ENCODE assay signal across 33 cellular contexts in the genomic region with DNA sequence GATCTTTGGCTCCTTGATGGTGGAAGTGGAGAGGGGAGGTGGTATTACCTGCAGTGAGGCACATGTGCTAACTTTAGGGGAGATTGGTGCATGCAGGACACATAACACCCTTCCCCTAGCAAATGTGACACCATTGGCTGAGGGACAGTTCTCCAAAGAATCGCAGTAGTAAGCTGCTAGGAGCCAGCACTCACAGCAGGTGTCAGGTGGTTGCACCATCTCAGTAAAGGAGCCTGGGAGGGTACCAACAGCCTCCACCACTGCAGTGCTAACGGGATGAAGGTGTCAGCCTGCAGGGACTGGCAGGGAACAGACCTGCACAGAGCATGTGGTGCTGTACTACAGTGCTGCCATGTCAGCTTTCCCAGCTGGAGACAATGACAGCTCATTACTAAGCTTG.
"Had no signal": no experiment of that assay in that cellular context is flagged by ENCODE, and none has a peak within 500 bp of the region (broad histone marks: within the 10 kb centered on the region; RNA-seq: fewer than 3 reads in every experiment).

No MANE protein-coding gene starts in this region.

- H3K27me3 ChIP-seq: adrenal gland, body of pancreas, brain microvascular endothelial cell, breast epithelium had no signal

- H3K4me3 Mint-ChIP-seq: activated B cell treated with CpG ODN at 0.5 μM for 24 hours; activated CD4-positive, alpha-beta memory T cell treated with anti-CD3 and anti-CD28 coated beads for 36 hours; activated CD4-positive, alpha-beta T cell treated with anti-CD3 and anti-CD28 coated beads for 36 hours; activated CD8-positive, alpha-beta T cell treated with anti-CD3 and anti-CD28 coated beads for 36 hours; activated naive CD4-positive, alpha-beta T cell treated with anti-CD3 and anti-CD28 coated beads for 36 hours; activated naive CD8-positive, alpha-beta T cell treated with anti-CD3 and anti-CD28 coated beads for 36 hours; activated T-cell treated with anti-CD3 and anti-CD28 coated beads, Interleukin-2, amount 50 U/mL, for 4 hours; activated T-cell treated with anti-CD3 and anti-CD28 coated beads, Interleukin-2, amount 50 U/mL, for 72 hours; activated T-helper 1 cell treated with anti-CD3 and anti-CD28 coated beads, Interleukin-12 subunit alpha, Interleukin-12 subunit beta, Interleukin-2, Interleukin-4 antibody, amounts not matched to agents 30 ng/mL and 10 ng/mL and 1 ng/mL, durations not matched to agents 14 hours and 24 hours and 36 hours; activated T-helper 17 cell treated with anti-CD3 and anti-CD28 coated beads, Interleukin-2, amount 50 U/mL, for 72 hours; T-cell; T-helper 17 cell had no signal

- H3K4me3 ChIP-seq: adrenal gland, body of pancreas, breast epithelium had no signal

- ATAC-seq: activated CD4-positive, alpha-beta T cell treated with anti-CD3 and anti-CD28 coated beads for 36 hours; activated CD8-positive, alpha-beta T cell treated with anti-CD3 and anti-CD28 coated beads for 36 hours; activated naive CD4-positive, alpha-beta T cell treated with anti-CD3 and anti-CD28 coated beads, Interleukin-2, amount 50 U/mL, for 72 hours; activated T-cell treated with anti-CD3 and anti-CD28 coated beads, Interleukin-2, amount 50 U/mL, for 4 hours; activated T-cell treated with anti-CD3 and anti-CD28 coated beads, Interleukin-2, amount 50 U/mL, for 72 hours; activated T-helper 17 cell treated with anti-CD3 and anti-CD28 coated beads, Interleukin-2, amount 50 U/mL, for 72 hours; body of pancreas; T-cell; T-helper 17 cell had no signal

- H3K27ac ChIP-seq: adrenal gland, body of pancreas, brain microvascular endothelial cell, breast epithelium, VCaP had no signal

- H3K27ac Mint-ChIP-seq: activated B cell treated with CpG ODN at 0.5 μM for 24 hours; activated CD4-positive, alpha-beta memory T cell treated with anti-CD3 and anti-CD28 coated beads for 36 hours; activated CD4-positive, alpha-beta T cell treated with anti-CD3 and anti-CD28 coated beads for 36 hours; activated CD8-positive, alpha-beta T cell treated with anti-CD3 and anti-CD28 coated beads for 36 hours; activated naive CD4-positive, alpha-beta T cell treated with anti-CD3 and anti-CD28 coated beads for 36 hours; activated naive CD4-positive, alpha-beta T cell treated with anti-CD3 and anti-CD28 coated beads, Interleukin-2, amount 50 U/mL, for 72 hours; activated naive CD8-positive, alpha-beta T cell treated with anti-CD3 and anti-CD28 coated beads for 36 hours; activated T-cell treated with anti-CD3 and anti-CD28 coated beads, Interleukin-2, amount 50 U/mL, for 72 hours; activated T-helper 1 cell treated with anti-CD3 and anti-CD28 coated beads, Interleukin-12 subunit alpha, Interleukin-12 subunit beta, Interleukin-2, Interleukin-4 antibody, amounts not matched to agents 30 ng/mL and 10 ng/mL and 1 ng/mL, durations not matched to agents 14 hours and 24 hours and 36 hours; activated T-helper 17 cell treated with anti-CD3 and anti-CD28 coated beads, Interleukin-2, amount 50 U/mL, for 72 hours; T-cell; T-helper 17 cell had no signal

- H3K4me1 Mint-ChIP-seq: activated B cell treated with CpG ODN at 0.5 μM for 24 hours; activated CD4-positive, alpha-beta T cell treated with anti-CD3 and anti-CD28 coated beads for 36 hours; activated T-helper 17 cell treated with anti-CD3 and anti-CD28 coated beads, Interleukin-2, amount 50 U/mL, for 72 hours; T-cell; T-helper 17 cell had no signal

- H3K9me3 ChIP-seq: adrenal gland, body of pancreas, breast epithelium had no signal

- H3K36me3 ChIP-seq: adrenal gland, brain microvascular endothelial cell, breast epithelium had no signal

- H3K4me1 ChIP-seq: adrenal gland, body of pancreas, breast epithelium had no signal

- DNase-seq: activated B cell treated with CpG ODN at 0.5 μM for 24 hours; activated CD4-positive, alpha-beta memory T cell treated with anti-CD3 and anti-CD28 coated beads for 36 hours; activated CD4-positive, alpha-beta T cell treated with anti-CD3 and anti-CD28 coated beads for 36 hours; activated CD4-positive, alpha-beta T cell treated with anti-CD3 and anti-CD28 coated beads for 48 hours; activated CD4-positive, alpha-beta T cell treated with anti-CD3 and anti-CD28 coated beads, Interleukin-2, amount 50 U/mL, for 1 hour; activated CD4-positive, alpha-beta T cell treated with anti-CD3 and anti-CD28 coated beads, Interleukin-2, amount 50 U/mL, for 4 hours; activated CD4-positive, CD25-positive, alpha-beta regulatory T cell treated with anti-CD3 and anti-CD28 coated beads, Interleukin-2, amount 50 U/mL, for 72 hours; activated CD8-positive, alpha-beta memory T cell treated with anti-CD3 and anti-CD28 coated beads, Interleukin-2, amount 50 U/mL, for 4 hours; activated CD8-positive, alpha-beta T cell treated with anti-CD3 and anti-CD28 coated beads for 36 hours; activated effector memory CD4-positive, alpha-beta T cell treated with anti-CD3 and anti-CD28 coated beads, Interleukin-2, amount 50 U/mL, for 16 hours; activated gamma-delta T cell treated with Interleukin-2 at 50 U/mL for 16 hours; activated naive CD4-positive, alpha-beta T cell; activated naive CD4-positive, alpha-beta T cell treated with anti-CD3 and anti-CD28 coated beads for 36 hours; activated naive CD4-positive, alpha-beta T cell treated with anti-CD3 and anti-CD28 coated beads, Interleukin-2, amount 50 U/mL, for 16 hours; activated naive CD8-positive, alpha-beta T cell treated with anti-CD3 and anti-CD28 coated beads for 36 hours; activated T-cell treated with anti-CD3 and anti-CD28 coated beads for 4 hours; activated T-cell treated with anti-CD3 and anti-CD28 coated beads, Interleukin-2, amount 50 U/mL, for 1 hour; activated T-cell treated with anti-CD3 and anti-CD28 coated beads, Interleukin-2, amount 50 U/mL, for 4 hours; activated T-cell treated with anti-CD3 and anti-CD28 coated beads, Interleukin-2, amount 50 U/mL, for 72 hours; adrenal gland; amniotic stem cell; aorta; body of pancreas; brain microvascular endothelial cell; central memory CD4-positive, alpha-beta T cell; T-cell; T-helper 17 cell; T1000 had no signal

- H3K36me3 Mint-ChIP-seq: activated CD4-positive, alpha-beta memory T cell treated with anti-CD3 and anti-CD28 coated beads for 36 hours; activated naive CD4-positive, alpha-beta T cell treated with anti-CD3 and anti-CD28 coated beads, Interleukin-2, amount 50 U/mL, for 72 hours; activated naive CD8-positive, alpha-beta T cell treated with anti-CD3 and anti-CD28 coated beads for 36 hours; T-cell had no signal

- H3K27me3 Mint-ChIP-seq: activated B cell treated with CpG ODN at 0.5 μM for 24 hours; activated CD4-positive, alpha-beta memory T cell treated with anti-CD3 and anti-CD28 coated beads for 36 hours; activated CD4-positive, alpha-beta T cell treated with anti-CD3 and anti-CD28 coated beads for 36 hours; activated CD8-positive, alpha-beta T cell treated with anti-CD3 and anti-CD28 coated beads for 36 hours; activated naive CD8-positive, alpha-beta T cell treated with anti-CD3 and anti-CD28 coated beads for 36 hours; activated T-helper 17 cell treated with anti-CD3 and anti-CD28 coated beads, Interleukin-2, amount 50 U/mL, for 72 hours; T-cell; T-helper 17 cell had no signal

- H3K9me3 Mint-ChIP-seq: activated B cell treated with CpG ODN at 0.5 μM for 24 hours; activated CD4-positive, alpha-beta memory T cell treated with anti-CD3 and anti-CD28 coated beads for 36 hours; activated CD8-positive, alpha-beta T cell treated with anti-CD3 and anti-CD28 coated beads for 36 hours; activated T-cell treated with anti-CD3 and anti-CD28 coated beads, Interleukin-2, amount 50 U/mL, for 4 hours; activated T-cell treated with anti-CD3 and anti-CD28 coated beads, Interleukin-2, amount 50 U/mL, for 72 hours; activated T-helper 1 cell treated with anti-CD3 and anti-CD28 coated beads, Interleukin-12 subunit alpha, Interleukin-12 subunit beta, Interleukin-2, Interleukin-4 antibody, amounts not matched to agents 30 ng/mL and 10 ng/mL and 1 ng/mL, durations not matched to agents 14 hours and 24 hours and 36 hours had no signal
